Comparison of ENCODE assay signal across 1 cellular context in genomic region chr17:15237106-15237425, GRCh38.
TF ChIP-seq lines count a peak whose summit lies in the region.

No MANE protein-coding gene starts in this region.

TF ChIP-seq in K562, 482 proteins besides CTCF, POLR2A, EP300 and RAD21 (continued from another document):
- TF ChIP-seq CEBPG (CRISPR knock-in tag; IDR thresholded peaks at IDR 0.05) (no peak), CEBPG (tag; conservative IDR thresholded peaks at IDR 0.05 in 1 of 2, IDR thresholded peaks at IDR 0.05 in 1 of 2) (peak in 1 of 2 experiments; percentile 72; a peak in 2 of 4 replicates), TCF7 (IDR thresholded peaks at IDR 0.05; ENCODE audit: borderline replicate concordance) (no peak), U2AF1 (optimal IDR thresholded peaks at IDR 0.05; ENCODE audit: low read depth, low read length) (no peak), CC2D1A (IDR thresholded peaks at IDR 0.05) (no peak), NFIC (IDR thresholded peaks at IDR 0.05) (no peak), ATF3 (IDR thresholded peaks at IDR 0.05) (0 out of 2 replicates have a peak, but pooled peaks have one; percentile 34), ATF3 (CRISPR knock-in tag; conservative IDR thresholded peaks at IDR 0.05) (no peak), TARDBP (IDR thresholded peaks at IDR 0.05) (no peak), PKNOX1 (IDR thresholded peaks at IDR 0.05) (no peak), CSDE1 (IDR thresholded peaks at IDR 0.05) (no peak), MYBL2 (IDR thresholded peaks at IDR 0.05; ENCODE audit: low read depth) (0 out of 2 replicates have a peak, but pooled peaks have one; percentile 1), MYBL2 (CRISPR knock-in tag; IDR thresholded peaks at IDR 0.05; ENCODE audit: borderline replicate concordance) (no peak), ZNF24 (IDR thresholded peaks at IDR 0.05) (no peak), RBFOX2 (IDR thresholded peaks at IDR 0.05; ENCODE audit: low read depth, low read length) (no peak), SREBF2 (CRISPR knock-in tag; IDR thresholded peaks at IDR 0.05) (no peak), ZNF140 (CRISPR knock-in tag; IDR thresholded peaks at IDR 0.05) (no peak), ZMIZ1 (IDR thresholded peaks at IDR 0.05; ENCODE audit: low read depth in 2 of 2, low read length in 2 of 2) (no peak), ESRRB (CRISPR knock-in tag; IDR thresholded peaks at IDR 0.05; ENCODE audit: borderline replicate concordance) (no peak), CEBPB (tag; IDR thresholded peaks at IDR 0.05) (peak; percentile 40; the same call in 1 of the 2 replicates), GTF2A2 (tag; IDR thresholded peaks at IDR 0.05) (no peak), THAP7 (CRISPR knock-in tag; IDR thresholded peaks at IDR 0.05) (no peak), SMARCE1 (IDR thresholded peaks at IDR 0.05) (no peak), KHSRP (IDR thresholded peaks at IDR 0.05) (no peak), HSF4 (CRISPR knock-in tag; IDR thresholded peaks at IDR 0.05; ENCODE audit: borderline replicate concordance) (no peak), MYNN (IDR thresholded peaks at IDR 0.05) (no peak), MYNN (CRISPR knock-in tag; IDR thresholded peaks at IDR 0.05) (no peak), CXXC5 (CRISPR knock-in tag; IDR thresholded peaks at IDR 0.05) (no peak)
